In genomic region chr12:100329800-100330199, GRCh38 we compare ENCODE assay signal across 14 cellular contexts. TPM values are rescaled to one million over a fixed set of nuclear protein-coding genes. Genes with fewer than 3 reads are reported as not detected.
DNase-seq lines count a peak whose midpoint lies in the region; ATAC-seq and TF ChIP-seq lines count a peak whose summit lies in the region.
"Had no signal": no experiment of that assay in that cellular context is flagged by ENCODE, and none has a peak within 500 bp of the region (broad histone marks: within the 10 kb centered on the region; RNA-seq: fewer than 3 reads in every experiment).

No MANE protein-coding gene starts in this region.

- in situ Hi-C loops in ACHN (cut with HindIII; ENCODE audit: low pct_ligation_motif_present, low pct_unique_long_range_greater_than_20kb, low sequenced_read_pairs), result no loop called here

- no peak for TF ChIP-seq CTCF in GM10266 (IDR thresholded peaks at IDR 0.05; ENCODE audit: control insufficient read depth, insufficient read depth, low read depth, missing control alignments)

- no peak overlapping the region for H3K4me3 ChIP-seq in Karpas-422 (ENCODE audit: low read length)
- H3K4me3 ChIP-seq: psoas muscle had no signal

- H3K27ac ChIP-seq in Karpas-422 (ENCODE audit: low read length), result no peak overlapping the region
- H3K27ac ChIP-seq: psoas muscle had no signal

- H2AFZ ChIP-seq in Karpas-422 (ENCODE audit: low read length), result no peak overlapping the region

- H4K20me1 ChIP-seq in Karpas-422 (ENCODE audit: insufficient read depth, low read depth, low read length), result no peaks in the 10 kb centered on the region

- ATAC-seq in GM19035 (IDR thresholded peaks at IDR 0.05; ENCODE audit: unreplicated experiment) (peak; percentile 91), HG02610 (IDR thresholded peaks at IDR 0.05; ENCODE audit: unreplicated experiment) (peak; percentile 98), HG03378 (IDR thresholded peaks at IDR 0.05; ENCODE audit: unreplicated experiment) (peak; percentile 94)
- ATAC-seq: PC-3, psoas muscle had no signal

- peaks cover 37% of the 10 kb centered on the region; the same call in 1 of the 2 replicates for H3K36me3 ChIP-seq in Karpas-422 (ENCODE audit: insufficient read depth, low read length)

- H3K4me1 ChIP-seq in Karpas-422 (ENCODE audit: low read length), result no peaks in the 10 kb centered on the region
- H3K4me1 ChIP-seq: psoas muscle had no signal

- H3K4me2 ChIP-seq in Karpas-422 (ENCODE audit: low read depth, low read length, poor library complexity, severe bottlenecking), result no peak overlapping the region

- H3K79me2 ChIP-seq in Karpas-422 (ENCODE audit: low read length), result peaks cover 9% of the 10 kb centered on the region

- no peaks in the 10 kb centered on the region for H3K9me3 ChIP-seq in Karpas-422 (ENCODE audit: low read length)
- H3K9me3 ChIP-seq: psoas muscle had no signal

- no peaks in the 10 kb centered on the region for H3K27me3 ChIP-seq in Karpas-422 (ENCODE audit: low read length)

- H3K9me2 ChIP-seq in Karpas-422 (replicated peaks; ENCODE audit: insufficient read depth, low read length), result no peaks in the 10 kb centered on the region

- DNase-seq in GM10266 (ENCODE audit: extremely low spot score), result peak; percentile 26
- DNase-seq in DMS153 (lab: John Stamatoyannopoulos, UW), result no peak
- DNase-seq in ACHN, result no peak
- DNase-seq in cerebellum (ENCODE audit: low spot score), result no peak
- no peak for DNase-seq in Karpas-422
- DNase-seq: GF-D8, mesendoderm, NCI-H1930, PC-3, psoas muscle had no signal

- no peak overlapping the region for H3K9ac ChIP-seq in Karpas-422 (ENCODE audit: low read length)

RNA-seq across cellular contexts. Expression of gene SLC17A8, which starts 27.1 kb away (rescaled TPM):
- total RNA-seq in cerebellum, result 8.8 TPM
- total RNA-seq in Karpas-422 (2014; rRNA removed; shearing (Covaris generic); ENCODE audit: low replicate concordance), result 0.15 TPM in 1 of 2 replicates, not detected in the other
- total RNA-seq: activated T-helper 2 cell treated with anti-CD3 and anti-CD28 coated beads, Interferon-gamma antibody, Interleukin-2, Interleukin-4, amounts not matched to agents 10 μg/mL and 5 μg/mL and 100 μg/mL, durations not matched to agents 14 hours and 24 hours and 36 hours; PC-3; psoas muscle had no signal
